16 cellular contexts compared by ENCODE assay signal in genomic region chr22:19674929-19675253, GRCh38. TPM values are rescaled to one million over a fixed set of nuclear protein-coding genes. Genes with fewer than 3 reads are reported as not detected.
DNase-seq lines count a peak whose midpoint lies in the region; ATAC-seq and TF ChIP-seq lines count a peak whose summit lies in the region.
"Had no signal": no experiment of that assay in that cellular context is flagged by ENCODE, and none has a peak within 500 bp of the region (broad histone marks: within the 10 kb centered on the region; RNA-seq: fewer than 3 reads in every experiment).

No MANE protein-coding gene starts in this region.

- ATAC-seq in Right ventricle myocardium inferior, result no peak
- ATAC-seq in HG03095 (IDR thresholded peaks at IDR 0.05; ENCODE audit: unreplicated experiment), result no peak
- ATAC-seq in stimulated activated memory B cell treated with anti-CD40 and anti-IgM and Interleukin-4, amounts not matched to agents 10 μg/mL and 1 μg/mL and 100 μg/mL, for 72 hours, result no peak
- no peak for ATAC-seq in HG02885 (IDR thresholded peaks at IDR 0.05; ENCODE audit: poor library complexity, unreplicated experiment)
- ATAC-seq: CD8-positive, alpha-beta T cell had no signal

- peaks cover 0 to 4% of the 10 kb centered on the region in 2 donors for H3K4me1 ChIP-seq in right atrium auricular region
- no peaks in the 10 kb centered on the region for H3K4me1 ChIP-seq in endodermal cell (ENCODE audit: control insufficient read depth, insufficient read depth, low read length)
- H3K4me1 ChIP-seq in thymus (ENCODE audit: control insufficient read depth, insufficient read depth, low read length), result no peaks in the 10 kb centered on the region

- 88 to 89% methylated on average over 10 of the region's 10 CpGs for WGBS in endodermal cell (ENCODE audit: insufficient coverage in 1 of 2, insufficient read length in 1 of 2), 2 experiments
- 95% methylated on average over 10 of the region's 10 CpGs for WGBS in thymus

- H3K4me1 Mint-ChIP-seq in endodermal cell, result no peaks in the 10 kb centered on the region
- H3K4me1 Mint-ChIP-seq in stimulated activated memory B cell treated with anti-CD40 and anti-IgM and Interleukin-4, amounts not matched to agents 10 μg/mL and 1 μg/mL and 100 μg/mL, for 72 hours, result no peaks in the 10 kb centered on the region
- H3K4me1 Mint-ChIP-seq: B cell had no signal

- H3K27ac Mint-ChIP-seq in endodermal cell, result no peak overlapping the region
- H3K27ac Mint-ChIP-seq in stimulated activated memory B cell treated with anti-CD40 and anti-IgM and Interleukin-4, amounts not matched to agents 10 μg/mL and 1 μg/mL and 100 μg/mL, for 72 hours, result no peak overlapping the region
- H3K27ac Mint-ChIP-seq: B cell; CD8-positive, alpha-beta T cell had no signal

- no peaks in the 10 kb centered on the region for H3K36me3 ChIP-seq in right atrium auricular region
- H3K36me3 ChIP-seq in endodermal cell (ENCODE audit: control insufficient read depth, insufficient read depth, low read length), result no peaks in the 10 kb centered on the region
- H3K36me3 ChIP-seq in thymus (ENCODE audit: control insufficient read depth, insufficient read depth), result no peaks in the 10 kb centered on the region

- H3K27me3 ChIP-seq in right atrium auricular region (no peaks in the 10 kb centered on the region), endodermal cell (ENCODE audit: control insufficient read depth, insufficient read depth, low read length, poor library complexity, severe bottlenecking) (no peaks in the 10 kb centered on the region), thymus (ENCODE audit: control insufficient read depth, insufficient read depth) (no peaks in the 10 kb centered on the region)

- in situ Hi-C loops in SK-MEL-5 (cut with HindIII; ENCODE audit: low pct_unique_long_range_greater_than_20kb, low sequenced_read_pairs), result no loop called here

- TF ChIP-seq CTCF in right atrium auricular region (IDR thresholded peaks at IDR 0.05), result no peak
- peak; percentile 25 for TF ChIP-seq CTCF in endodermal cell (conservative IDR thresholded peaks at IDR 0.05)

- intact Hi-C loops in Right ventricle myocardium inferior (cut with DNase I), result no loop called here

- H3K9me3 ChIP-seq in right atrium auricular region (no peaks in the 10 kb centered on the region), endodermal cell (ENCODE audit: control insufficient read depth, low read length) (no peaks in the 10 kb centered on the region), thymus (ENCODE audit: control insufficient read depth) (no peaks in the 10 kb centered on the region)

- no peaks in the 10 kb centered on the region for H3K36me3 Mint-ChIP-seq in endodermal cell (ENCODE audit: low read depth)
- H3K36me3 Mint-ChIP-seq in stimulated activated memory B cell treated with anti-CD40 and anti-IgM and Interleukin-4, amounts not matched to agents 10 μg/mL and 1 μg/mL and 100 μg/mL, for 72 hours, result no peaks in the 10 kb centered on the region
- H3K36me3 Mint-ChIP-seq: CD8-positive, alpha-beta T cell had no signal

- no peak overlapping the region for H3K27ac ChIP-seq in right atrium auricular region
- H3K27ac ChIP-seq in endodermal cell (ENCODE audit: low read depth, low read length), result no peak overlapping the region
- peak overlapping the region; percentile 43 for H3K27ac ChIP-seq in thymus (ENCODE audit: low read depth)

- H3K9ac ChIP-seq in endodermal cell (ENCODE audit: extremely low read depth, low read length, poor library complexity, severe bottlenecking), result no peak overlapping the region

- H3K4me3 ChIP-seq in right atrium auricular region (no peak overlapping the region), endodermal cell (ENCODE audit: low read length) (no peak overlapping the region), thymus (ENCODE audit: low read length) (no peak overlapping the region)

- peak; percentile 26 for DNase-seq in right atrium auricular region (ENCODE audit: low spot score)
- no peak for DNase-seq in Right ventricle myocardium inferior (ENCODE audit: missing footprints)
- DNase-seq in SK-MEL-5 (ENCODE audit: low read depth, low spot score), result peak; percentile 3
- DNase-seq in endodermal cell, result peak; percentile 35
- DNase-seq: C1 segment of cervical spinal cord; CD8-positive, alpha-beta T cell; DMS153; DMS79 treated with DMSO at 0.1 percent for 48 hours; EL; HCEC 1CT had no signal

- H3K9me3 Mint-ChIP-seq in endodermal cell, result peaks cover 5% of the 10 kb centered on the region
- peaks cover 3% of the 10 kb centered on the region for H3K9me3 Mint-ChIP-seq in stimulated activated memory B cell treated with anti-CD40 and anti-IgM and Interleukin-4, amounts not matched to agents 10 μg/mL and 1 μg/mL and 100 μg/mL, for 72 hours
- H3K9me3 Mint-ChIP-seq: CD8-positive, alpha-beta T cell had no signal

- peaks cover 11% of the 10 kb centered on the region for H3K27me3 Mint-ChIP-seq in endodermal cell (ENCODE audit: insufficient read depth)
- peaks cover 62% of the 10 kb centered on the region for H3K27me3 Mint-ChIP-seq in stimulated activated memory B cell treated with anti-CD40 and anti-IgM and Interleukin-4, amounts not matched to agents 10 μg/mL and 1 μg/mL and 100 μg/mL, for 72 hours

- H3K4me3 Mint-ChIP-seq in endodermal cell, result no peak overlapping the region
- no peak overlapping the region for H3K4me3 Mint-ChIP-seq in stimulated activated memory B cell treated with anti-CD40 and anti-IgM and Interleukin-4, amounts not matched to agents 10 μg/mL and 1 μg/mL and 100 μg/mL, for 72 hours
- H3K4me3 Mint-ChIP-seq: B cell; CD8-positive, alpha-beta T cell had no signal

RNA-seq across cellular contexts. Expression of gene SEPTIN5, which starts 39.4 kb away (rescaled TPM):
- 100 to 1,000 TPM; 162 to 287 TPM for total RNA-seq in right atrium auricular region
- 120 TPM for total RNA-seq in Right ventricle myocardium inferior
- total RNA-seq in SK-MEL-5 (2014; rRNA removed; shearing (Covaris generic)), result 13.8 and 16.3 TPM in 2 replicates
- 22.5 and 23.6 TPM in 2 replicates for polyA plus RNA-seq in SK-MEL-5 (2015; cell fraction: cytosol; rRNA removed)
- polyA plus RNA-seq in SK-MEL-5 (2015; cell fraction: nucleus; rRNA removed), result 51.0 and 81.0 TPM in 2 replicates
- 10 to 100 TPM in 1 of 2 donors, 1 to 10 TPM in 1; 9.8 to 20.0 TPM for total RNA-seq in endodermal cell
- polyA plus RNA-seq in endodermal cell (2013, experiment 1 of 2), result 45.2 TPM
- 45.0 TPM for polyA plus RNA-seq in endodermal cell (2013, experiment 2 of 2)
- polyA plus RNA-seq in thymus, result 22.2 TPM
- total RNA-seq: B cell had no signal

RNA-seq across cellular contexts. Expression of gene GP1BB, which starts 48.4 kb away (rescaled TPM):
- 10 to 100 TPM; 25.8 to 34.7 TPM for total RNA-seq in right atrium auricular region
- total RNA-seq in Right ventricle myocardium inferior, result not detected
- 1.5 and 1.6 TPM in 2 replicates for total RNA-seq in SK-MEL-5 (2014; rRNA removed; shearing (Covaris generic))
- 2.4 and 3.1 TPM in 2 replicates for polyA plus RNA-seq in SK-MEL-5 (2015; cell fraction: cytosol; rRNA removed)
- 8.7 and 16.5 TPM in 2 replicates for polyA plus RNA-seq in SK-MEL-5 (2015; cell fraction: nucleus; rRNA removed)
- under 1 TPM; 0.48 to 0.62 TPM for total RNA-seq in endodermal cell
- 4.2 TPM for polyA plus RNA-seq in endodermal cell (2013, experiment 1 of 2)
- polyA plus RNA-seq in endodermal cell (2013, experiment 2 of 2), result 5.0 TPM
- polyA plus RNA-seq in thymus, result 9.6 TPM
- total RNA-seq: B cell, HT1080 had no signal

Comparison
In these comparisons a context has a peak if more than half of its experiments do, and no peak if none do; other contexts are left out.
1. RNA of gene GP1BB, which starts 48.4 kb away (total RNA-seq): 25.8 to 34.7 TPM in right atrium auricular region; 1.5 to 1.6 TPM in SK-MEL-5, 0.48 to 0.62 TPM in endodermal cell and not detected in Right ventricle myocardium inferior (single experiment); every median in the first group is over 10 times any median in the second.